11 cellular contexts compared by ENCODE assay signal in genomic region chr7:155669717-155670505, GRCh38. TPM values are rescaled to one million over a fixed set of nuclear protein-coding genes. Genes with fewer than 3 reads are reported as not detected.
DNase-seq lines count a peak whose midpoint lies in the region; ATAC-seq and TF ChIP-seq lines count a peak whose summit lies in the region.
"Had no signal": no experiment of that assay in that cellular context is flagged by ENCODE, and none has a peak within 500 bp of the region (broad histone marks: within the 10 kb centered on the region; RNA-seq: fewer than 3 reads in every experiment).

No MANE protein-coding gene starts in this region.

- TF ChIP-seq EP300 in suprapubic skin (IDR thresholded peaks at IDR 0.05): no peak

- peaks cover 18% of the 10 kb centered on the region for H3K36me3 ChIP-seq in iPS-18a (ENCODE audit: control insufficient read depth, low read depth, low read length)
- H3K36me3 ChIP-seq in suprapubic skin: peaks cover 7% of the 10 kb centered on the region
- H3K36me3 ChIP-seq: adrenal gland had no signal

- H3K27ac ChIP-seq in iPS-18a (ENCODE audit: low read length): no peak overlapping the region
- H3K27ac ChIP-seq in suprapubic skin: peak overlapping the region; percentile 51
- H3K27ac ChIP-seq: adrenal gland had no signal

- peaks cover 72% of the 10 kb centered on the region for H3K4me1 Mint-ChIP-seq in activated T-cell treated with anti-CD3 and anti-CD28 coated beads, Interleukin-2, amount 50 U/mL, for 24 hours (ENCODE audit: low read depth)

- ATAC-seq in GM21529 (IDR thresholded peaks at IDR 0.05; ENCODE audit: unreplicated experiment): no peak

- H3K27ac Mint-ChIP-seq in activated T-cell treated with anti-CD3 and anti-CD28 coated beads, Interleukin-2, amount 50 U/mL, for 24 hours: peak overlapping the region; percentile 71
- H3K27ac Mint-ChIP-seq: T-helper 2 cell treated with Interferon-gamma antibody and Interleukin-4, amounts not matched to agents 5 μg/mL and 100 μg/mL, for 36 hours had no signal

- peak overlapping the region; percentile 5 for H3K9ac ChIP-seq in iPS-18a (ENCODE audit: low read length)

- peaks cover 7% of the 10 kb centered on the region for H3K4me1 ChIP-seq in iPS-18a (ENCODE audit: control insufficient read depth, low read depth, low read length)
- H3K4me1 ChIP-seq in suprapubic skin: peaks cover 32% of the 10 kb centered on the region

- H3K4me3 Mint-ChIP-seq in activated T-cell treated with anti-CD3 and anti-CD28 coated beads, Interleukin-2, amount 50 U/mL, for 24 hours: no peak overlapping the region
- H3K4me3 Mint-ChIP-seq: T-helper 2 cell treated with Interferon-gamma antibody and Interleukin-4, amounts not matched to agents 5 μg/mL and 100 μg/mL, for 36 hours had no signal

- no peak for DNase-seq in activated T-cell treated with anti-CD3 and anti-CD28 coated beads, Interleukin-2, amount 50 U/mL, for 24 hours
- DNase-seq in activated T-cell treated with anti-CD3 and anti-CD28 coated beads, Interleukin-2, amount 50 U/mL, for 1 hour: no peak
- DNase-seq in astrocyte of the hippocampus (ENCODE audit: low read depth, low spot score): peak; percentile 46
- DNase-seq in suprapubic skin (ENCODE audit: low spot score in 2 of 2): no peak
- DNase-seq in D341Med (ENCODE audit: low spot score): no peak
- no peak for DNase-seq in stimulated activated CD4-positive, alpha-beta T cell treated with anti-CD3 and anti-CD28 coated beads, Interleukin-2, amount 100 ng/mL, for 24 hours
- DNase-seq: adrenal gland; stimulated activated CD4-positive, alpha-beta T cell treated with anti-CD3 and anti-CD28 coated beads, Interleukin-15, amount 100 ng/mL, for 24 hours had no signal

- no peaks in the 10 kb centered on the region for H3K9me3 ChIP-seq in iPS-18a (ENCODE audit: control insufficient read depth, low read depth, low read length)
- H3K9me3 ChIP-seq in suprapubic skin: no peaks in the 10 kb centered on the region
- H3K9me3 ChIP-seq: adrenal gland had no signal

- 63% methylated on average over 11 of the region's 11 CpGs for WGBS in suprapubic skin

- H3K27me3 ChIP-seq in iPS-18a (ENCODE audit: control insufficient read depth, insufficient read depth, low read length) (no peaks in the 10 kb centered on the region), suprapubic skin (no peaks in the 10 kb centered on the region)
- H3K27me3 ChIP-seq: adrenal gland had no signal

- H3K9me3 Mint-ChIP-seq in activated T-cell treated with anti-CD3 and anti-CD28 coated beads, Interleukin-2, amount 50 U/mL, for 24 hours: no peaks in the 10 kb centered on the region
- H3K9me3 Mint-ChIP-seq: T-helper 2 cell treated with Interferon-gamma antibody and Interleukin-4, amounts not matched to agents 5 μg/mL and 100 μg/mL, for 36 hours had no signal

- TF ChIP-seq POLR2A in suprapubic skin (IDR thresholded peaks at IDR 0.05): no peak

- H3K36me3 Mint-ChIP-seq in activated T-cell treated with anti-CD3 and anti-CD28 coated beads, Interleukin-2, amount 50 U/mL, for 24 hours (ENCODE audit: low read depth): peaks cover 70% of the 10 kb centered on the region

- no peaks in the 10 kb centered on the region for H3K27me3 Mint-ChIP-seq in activated T-cell treated with anti-CD3 and anti-CD28 coated beads, Interleukin-2, amount 50 U/mL, for 24 hours

- TF ChIP-seq CTCF in suprapubic skin (IDR thresholded peaks at IDR 0.05): no peak

- H3K4me3 ChIP-seq in iPS-18a (ENCODE audit: low read length): no peak overlapping the region
- no peak overlapping the region for H3K4me3 ChIP-seq in suprapubic skin
- H3K4me3 ChIP-seq: adrenal gland had no signal

RNA-seq across cellular contexts. Expression of gene RBM33, which starts 25.4 kb away (rescaled TPM):
- 100 to 1,000 TPM in 1 of 4 donors, 10 to 100 TPM in 3; 37.4 to 121 (median 58.2) TPM for total RNA-seq in suprapubic skin
